In genomic region chr6:155313602-155314091, GRCh38 we compare ENCODE assay signal across 8 cellular contexts. TPM values are rescaled to one million over a fixed set of nuclear protein-coding genes. Genes with fewer than 3 reads are reported as not detected.
DNase-seq lines count a peak whose midpoint lies in the region; ATAC-seq, FAIRE-seq and TF ChIP-seq lines count a peak whose summit lies in the region.

No MANE protein-coding gene starts in this region.

- H3K36me3 ChIP-seq in HUES48 (ENCODE audit: control insufficient read depth, insufficient read depth, low read length) (peaks cover 41% of the 10 kb centered on the region), WERI-Rb-1 (peaks cover 21% of the 10 kb centered on the region)

- TF ChIP-seq CTCF in WERI-Rb-1 (IDR thresholded peaks at IDR 0.05; ENCODE audit: low read depth, low read length), result no peak

- H3K9me3 ChIP-seq in HUES48 (ENCODE audit: control insufficient read depth, insufficient read depth, low read length) (no peaks in the 10 kb centered on the region), WERI-Rb-1 (ENCODE audit: severe bottlenecking) (no peaks in the 10 kb centered on the region)

- peaks cover 8% of the 10 kb centered on the region for H3K4me1 ChIP-seq in HUES48 (ENCODE audit: control insufficient read depth, insufficient read depth, low read length)

- peak; percentile 15 for ATAC-seq in GM21390 (IDR thresholded peaks at IDR 0.05; ENCODE audit: unreplicated experiment)

- no peaks in the 10 kb centered on the region for H3K27me3 ChIP-seq in HUES48 (ENCODE audit: control insufficient read depth, insufficient read depth, low read length)
- no peaks in the 10 kb centered on the region for H3K27me3 ChIP-seq in WERI-Rb-1 (ENCODE audit: insufficient read depth, low read depth, severe bottlenecking)

- FAIRE-seq in urothelium cell line (lab: Jason Lieb, UNC), result no peak

- H3K9ac ChIP-seq in HUES48 (ENCODE audit: low read depth, low read length), result peak overlapping the region; percentile 90

- H3K4me3 ChIP-seq in HUES48 (ENCODE audit: low read depth, low read length), result peak overlapping the region; percentile 92
- H3K4me3 ChIP-seq in WERI-Rb-1 (ENCODE audit: low read depth, low read length), result peak overlapping the region; percentile 97

- DNase-seq in EL, result peak; percentile 11
- no peak for DNase-seq in WERI-Rb-1
- peak; percentile 26 for DNase-seq in germinal center (ENCODE audit: low spot score)
- DNase-seq in renal cortical epithelial cell (ENCODE audit: low read depth), result peak; percentile 17
- DNase-seq in 8988T, result no peak
- no peak for DNase-seq in urothelium cell line (ENCODE audit: low spot score)

- H3K27ac ChIP-seq in HUES48 (ENCODE audit: low read depth, low read length) (peak overlapping the region; percentile 78), WERI-Rb-1 (peak overlapping the region; percentile 85)

RNA-seq across cellular contexts. Expression of gene TFB1M, which starts 0.6 kb away (rescaled TPM):
- 11.8 and 21.7 TPM in 2 replicates for total RNA-seq in renal cortical epithelial cell

RNA-seq across cellular contexts. Expression of gene CLDN20, which starts 49.8 kb away (rescaled TPM):
- total RNA-seq in renal cortical epithelial cell, result not detected in 2 replicates

Comparison
In these comparisons a context has a peak if more than half of its experiments do, and no peak if none do; other contexts are left out.
1. DNase-seq: peak in EL (single experiment), germinal center (single experiment) and renal cortical epithelial cell (single experiment); none in WERI-Rb-1 (single experiment), 8988T (single experiment) and urothelium cell line (single experiment).